ENCODE assay signal across 8 cellular contexts in genomic region chr3:8501388-8502131, GRCh38. TPM values are rescaled to one million over a fixed set of nuclear protein-coding genes. Genes with fewer than 3 reads are reported as not detected.
DNase-seq lines count a peak whose midpoint lies in the region; ATAC-seq and TF ChIP-seq lines count a peak whose summit lies in the region.

A gene with protein sequence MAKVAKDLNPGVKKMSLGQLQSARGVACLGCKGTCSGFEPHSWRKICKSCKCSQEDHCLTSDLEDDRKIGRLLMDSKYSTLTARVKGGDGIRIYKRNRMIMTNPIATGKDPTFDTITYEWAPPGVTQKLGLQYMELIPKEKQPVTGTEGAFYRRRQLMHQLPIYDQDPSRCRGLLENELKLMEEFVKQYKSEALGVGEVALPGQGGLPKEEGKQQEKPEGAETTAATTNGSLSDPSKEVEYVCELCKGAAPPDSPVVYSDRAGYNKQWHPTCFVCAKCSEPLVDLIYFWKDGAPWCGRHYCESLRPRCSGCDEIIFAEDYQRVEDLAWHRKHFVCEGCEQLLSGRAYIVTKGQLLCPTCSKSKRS (plus strand): TSS chr3:8501823. CDS start chr3:8501939, 116 bp downstream.

- H3K36me3 ChIP-seq in neural progenitor cell (no peaks in the 10 kb centered on the region), stomach smooth muscle (ENCODE audit: control insufficient read depth in 2 of 2, insufficient read depth in 2 of 2, low read length in 2 of 2) (no peaks in the 10 kb centered on the region)

- no peak within 1 kb of the TSS for H2AFZ ChIP-seq in neural progenitor cell (replicated peaks)

- ATAC-seq in GM21723 (IDR thresholded peaks at IDR 0.05; ENCODE audit: unreplicated experiment): peak; percentile 96

- H3K9ac ChIP-seq in neural progenitor cell (no peak within 1 kb of the TSS), stomach smooth muscle (ENCODE audit: low read length in 2 of 2) (peak within 1 kb of the TSS; percentile 73 to 79)

- H4K20me1 ChIP-seq in neural progenitor cell (ENCODE audit: low read depth): no peaks in the 10 kb centered on the region

- H3K27me3 Mint-ChIP-seq in activated naive CD4-positive, alpha-beta T cell treated with anti-CD3 and anti-CD28 coated beads, Interleukin-2, amount 10 ng/mL, durations not matched to agents 7 days and 5 days: peaks cover 25% of the 10 kb centered on the region
- H3K27me3 Mint-ChIP-seq in neural progenitor cell (ENCODE audit: insufficient read depth, low read depth): peaks cover 4% of the 10 kb centered on the region

- no peaks in the 10 kb centered on the region for H3K79me2 ChIP-seq in neural progenitor cell (ENCODE audit: low read depth)

- no peak within 1 kb of the TSS for H3K27ac Mint-ChIP-seq in activated naive CD4-positive, alpha-beta T cell treated with anti-CD3 and anti-CD28 coated beads, Interleukin-2, amount 10 ng/mL, durations not matched to agents 7 days and 5 days
- H3K27ac Mint-ChIP-seq in neural progenitor cell: peak within 1 kb of the TSS; percentile 98

- H3F3A ChIP-seq in neural progenitor cell (ENCODE audit: low read depth): peaks cover 51% of the 10 kb centered on the region

- no peaks in the 10 kb centered on the region for H3K36me3 Mint-ChIP-seq in activated naive CD4-positive, alpha-beta T cell treated with anti-CD3 and anti-CD28 coated beads, Interleukin-2, amount 10 ng/mL, durations not matched to agents 7 days and 5 days
- peaks cover 5% of the 10 kb centered on the region for H3K36me3 Mint-ChIP-seq in neural progenitor cell

- peaks cover 48% of the 10 kb centered on the region for H3K4me1 ChIP-seq in neural progenitor cell
- peaks cover 5% of the 10 kb centered on the region for H3K4me1 ChIP-seq in stomach smooth muscle (ENCODE audit: control insufficient read depth, insufficient read depth, low read length)

- H3K27ac ChIP-seq in neural progenitor cell: peak within 1 kb of the TSS; percentile 98
- peak within 1 kb of the TSS; percentile 73 for H3K27ac ChIP-seq in stomach smooth muscle (ENCODE audit: low read length)

- peak within 1 kb of the TSS; percentile 70 for H3K4me3 Mint-ChIP-seq in activated naive CD4-positive, alpha-beta T cell treated with anti-CD3 and anti-CD28 coated beads, Interleukin-2, amount 10 ng/mL, durations not matched to agents 7 days and 5 days
- H3K4me3 Mint-ChIP-seq in neural progenitor cell: peak within 1 kb of the TSS; percentile 85

- CTCF ChIA-PET in activated naive CD4-positive, alpha-beta T cell treated with anti-CD3 and anti-CD28 coated beads, Interleukin-2, amount 10 ng/mL, durations not matched to agents 7 days and 5 days (lab: Charles Lee): interaction anchor here (0.6 kb wide), 1 partner anchor 84 kb away, joined by 3 read pairs; no protein-coding TSS in a partner anchor

- DNase-seq in DMS53 treated with DMSO at 0.1 percent for 48 hours (lab: John Stamatoyannopoulos, UW; ENCODE audit: unreplicated experiment): peak; percentile 56
- DNase-seq in KBM-7: peak; percentile 81
- DNase-seq in SK-MEL-5 (ENCODE audit: low read depth, low spot score): peak; percentile 95
- DNase-seq in activated naive CD4-positive, alpha-beta T cell treated with anti-CD3 and anti-CD28 coated beads, Interleukin-2, amount 10 ng/mL, durations not matched to agents 7 days and 5 days: peak; percentile 80
- peak; percentile 92 for DNase-seq in foreskin melanocyte
- peak; percentile 97 for DNase-seq in neural progenitor cell (ENCODE audit: low spot score)

- H3K4me2 ChIP-seq in neural progenitor cell: peak within 1 kb of the TSS; percentile 82

- H3K9me3 ChIP-seq in neural progenitor cell (ENCODE audit: low read depth) (no peaks in the 10 kb centered on the region), stomach smooth muscle (ENCODE audit: control insufficient read depth in 2 of 2, low read length in 2 of 2) (no peaks in the 10 kb centered on the region)

- no peaks in the 10 kb centered on the region for H3K27me3 ChIP-seq in neural progenitor cell
- H3K27me3 ChIP-seq in stomach smooth muscle (ENCODE audit: control insufficient read depth in 1 of 2, insufficient read depth in 2 of 2, low read length in 2 of 2): no peaks in the 10 kb centered on the region

- peaks cover 7% of the 10 kb centered on the region for H3K4me1 Mint-ChIP-seq in activated naive CD4-positive, alpha-beta T cell treated with anti-CD3 and anti-CD28 coated beads, Interleukin-2, amount 10 ng/mL, durations not matched to agents 7 days and 5 days
- peaks cover 70% of the 10 kb centered on the region for H3K4me1 Mint-ChIP-seq in neural progenitor cell

- in situ Hi-C loops in KBM-7 (cut with MboI; ENCODE audit: low pct_unique_long_range_greater_than_20kb, low sequenced_read_pairs) (no loop called here), SK-MEL-5 (cut with HindIII; ENCODE audit: low pct_unique_long_range_greater_than_20kb, low sequenced_read_pairs) (no loop called here)

- peak within 1 kb of the TSS; percentile 46 for H3K4me3 ChIP-seq in neural progenitor cell
- peak within 1 kb of the TSS; percentile 82 to 93 for H3K4me3 ChIP-seq in stomach smooth muscle (ENCODE audit: low read length in 2 of 2)

- TF ChIP-seq CTCF in neural progenitor cell (IDR thresholded peaks at IDR 0.05): peak; percentile 23

- H3K9me3 Mint-ChIP-seq in activated naive CD4-positive, alpha-beta T cell treated with anti-CD3 and anti-CD28 coated beads, Interleukin-2, amount 10 ng/mL, durations not matched to agents 7 days and 5 days: no peaks in the 10 kb centered on the region
- no peaks in the 10 kb centered on the region for H3K9me3 Mint-ChIP-seq in neural progenitor cell

RNA-seq across cellular contexts. Expression of the gene that starts here (rescaled TPM):
- total RNA-seq in SK-MEL-5 (2014; rRNA removed; shearing (Covaris generic)): 24.3 and 28.0 TPM in 2 replicates
- 56.3 and 62.1 TPM in 2 replicates for polyA plus RNA-seq in SK-MEL-5 (2015; cell fraction: cytosol; rRNA removed)
- polyA plus RNA-seq in SK-MEL-5 (2015; cell fraction: nucleus; rRNA removed): 9.1 and 17.4 TPM in 2 replicates
- total RNA-seq in neural progenitor cell (ENCODE audit: low replicate concordance): 0.15 TPM in 1 of 2 replicates, not detected in the other

Comparison
In these comparisons a context has a peak if more than half of its experiments do, and no peak if none do; other contexts are left out.
1. Peak in every context shown above with its lines: DNase-seq, ATAC-seq, H3K4me3 ChIP-seq and H3K27ac ChIP-seq.
2. RNA of the gene that starts here (total RNA-seq): 24.3 to 28.0 TPM in SK-MEL-5; 0.15 TPM in neural progenitor cell; every median in the first group is over 10 times any median in the second.
3. Peak in DNase-seq, H3K4me3 ChIP-seq, H3K27ac ChIP-seq and H3K4me2 ChIP-seq in neural progenitor cell; RNA of the gene not detected or under 1 TPM.